ENCODE assay signal across 1 cellular context in genomic region chr2:16624419-16624745, GRCh38.
TF ChIP-seq lines count a peak whose summit lies in the region.

No MANE protein-coding gene starts in this region.

TF ChIP-seq in IMR-90, 13 proteins besides CTCF, POLR2A, EP300 and RAD21:
- TF ChIP-seq NFE2L2 (IDR thresholded peaks at IDR 0.05; ENCODE audit: low read depth, low read length): no peak
- no peak for TF ChIP-seq MAZ (IDR thresholded peaks at IDR 0.05; ENCODE audit: borderline replicate concordance, low read depth, low read length)
- no peak for TF ChIP-seq RCOR1 (IDR thresholded peaks at IDR 0.05; ENCODE audit: insufficient replicate concordance, low read length)
- no peak for TF ChIP-seq USF2 (IDR thresholded peaks at IDR 0.05; ENCODE audit: low read depth, low read length)
- TF ChIP-seq MAFK (IDR thresholded peaks at IDR 0.05; ENCODE audit: low read depth, low read length): no peak
